ENCODE assay signal across 8 cellular contexts in genomic region chr10:132572545-132572937, GRCh38. TPM values are rescaled to one million over a fixed set of nuclear protein-coding genes. Genes with fewer than 3 reads are reported as not detected.
A peak's percentile ranks its signal among the peaks of the same experiment; 100 is the strongest.
DNase-seq lines count a peak whose midpoint lies in the region; ATAC-seq and TF ChIP-seq lines count a peak whose summit lies in the region.

No MANE protein-coding gene starts in this region.

- ATAC-seq in GM19452 (IDR thresholded peaks at IDR 0.05; ENCODE audit: unreplicated experiment) (peak; percentile 0), mucosa of descending colon (no peak)

- H3K9ac ChIP-seq in smooth muscle cell (ENCODE audit: low read depth): peak overlapping the region; percentile 38

- peaks cover 15% of the 10 kb centered on the region for H3F3A ChIP-seq in smooth muscle cell (ENCODE audit: low read depth)

- no peaks in the 10 kb centered on the region for H3K9me3 ChIP-seq in smooth muscle cell (replicated peaks; ENCODE audit: low read depth)
- H3K9me3 ChIP-seq in mucosa of descending colon: no peaks in the 10 kb centered on the region

- H3K27ac ChIP-seq in smooth muscle cell (ENCODE audit: low read depth): peak overlapping the region; percentile 66

- intact Hi-C loops in mucosa of descending colon (cut with DNase I, micrococcal nuclease): no loop called here

- H3K27me3 ChIP-seq in smooth muscle cell (ENCODE audit: low read depth): no peaks in the 10 kb centered on the region

- H3K4me3 ChIP-seq in smooth muscle cell (no peak overlapping the region), mucosa of descending colon (no peak overlapping the region)

- TF ChIP-seq CTCF in smooth muscle cell (IDR thresholded peaks at IDR 0.05; ENCODE audit: borderline replicate concordance, insufficient read depth, poor library complexity, severe bottlenecking) (no peak), mucosa of descending colon (IDR thresholded peaks at IDR 0.05) (no peak)

- H4K20me1 ChIP-seq in smooth muscle cell (ENCODE audit: low read depth): peaks cover 100% of the 10 kb centered on the region

- DNase-seq in NAMALWA (ENCODE audit: low spot score): peak; percentile 57
- DNase-seq in fibroblast of gingiva (ENCODE audit: low read depth): peak; percentile 19
- no peak for DNase-seq in smooth muscle cell (lab: John Stamatoyannopoulos, UW; ENCODE audit: unreplicated experiment)
- DNase-seq in NK-92 (lab: John Stamatoyannopoulos, UW; ENCODE audit: unreplicated experiment): no peak
- no peak for DNase-seq in NCI-H345 treated with DMSO at 0.1 percent for 48 hours (lab: John Stamatoyannopoulos, UW; ENCODE audit: unreplicated experiment)
- no peak for DNase-seq in mucosa of descending colon
- DNase-seq in GF-D8 (lab: John Stamatoyannopoulos, UW): no peak

- no peaks in the 10 kb centered on the region for H3K36me3 ChIP-seq in smooth muscle cell (ENCODE audit: low read depth)
- no peaks in the 10 kb centered on the region for H3K36me3 ChIP-seq in mucosa of descending colon (ENCODE audit: low read depth)

- peak overlapping the region; percentile 38 for H3K4me2 ChIP-seq in smooth muscle cell

- peaks cover 58% of the 10 kb centered on the region for H3K79me2 ChIP-seq in smooth muscle cell (ENCODE audit: low read depth)

- H3K4me1 ChIP-seq in smooth muscle cell (ENCODE audit: low read depth) (peaks cover 28% of the 10 kb centered on the region), mucosa of descending colon (ENCODE audit: low read depth) (peaks cover 37% of the 10 kb centered on the region)

- H2AFZ ChIP-seq in smooth muscle cell (ENCODE audit: low read depth): no peak overlapping the region

- WGBS in smooth muscle cell (ENCODE audit: low lambda C conversion rate): 14% methylated on average over 7 of the region's 7 CpGs

RNA-seq across cellular contexts. Expression of gene INPP5A, which starts 35.0 kb away (rescaled TPM):
- total RNA-seq in smooth muscle cell (48.0 and 65.9 TPM in 2 replicates), mucosa of descending colon (10 to 100 TPM; 31.7 to 92.8 (median 32.0) TPM)
- 49.1 and 55.9 TPM in 2 replicates for polyA plus RNA-seq in smooth muscle cell

Comparison
In these comparisons a context has a peak if more than half of its experiments do, and no peak if none do; other contexts are left out.
1. DNase-seq: peak in NAMALWA (single experiment) and fibroblast of gingiva (single experiment); none in smooth muscle cell (single experiment), NK-92 (single experiment), NCI-H345 treated with DMSO at 0.1 percent for 48 hours (single experiment), mucosa of descending colon (0 of 3) and GF-D8 (single experiment).